2 cellular contexts compared by ENCODE assay signal in the genomic region with DNA sequence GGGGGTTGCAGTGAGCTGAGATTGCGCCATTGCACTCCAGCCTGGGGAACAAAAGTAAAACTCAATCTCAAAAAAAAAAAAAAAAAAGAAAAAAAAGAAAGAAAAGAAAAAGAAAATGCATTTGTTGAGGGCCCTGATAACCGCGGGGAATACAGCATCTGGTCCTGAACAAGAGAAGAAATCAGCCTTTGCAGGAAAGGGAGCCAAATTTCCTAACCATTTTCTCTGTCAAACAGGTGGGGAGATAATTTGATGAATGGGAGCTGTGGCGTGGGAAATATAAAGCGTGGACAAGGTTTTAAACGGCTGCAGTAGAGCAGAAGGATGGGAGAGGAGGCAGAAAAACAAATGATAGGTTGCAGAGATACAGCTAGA.
TF ChIP-seq lines count a peak whose summit lies in the region.

No MANE protein-coding gene starts in this region.

TF ChIP-seq in GM23338, 12 proteins besides CTCF, POLR2A, EP300 and RAD21 (continued from another document):
- no peak for TF ChIP-seq REST (IDR thresholded peaks at IDR 0.05; ENCODE audit: unreplicated experiment)
- no peak for TF ChIP-seq EZH2phosphoT487 (IDR thresholded peaks at IDR 0.05; ENCODE audit: unreplicated experiment)
- TF ChIP-seq, protein P1, sequence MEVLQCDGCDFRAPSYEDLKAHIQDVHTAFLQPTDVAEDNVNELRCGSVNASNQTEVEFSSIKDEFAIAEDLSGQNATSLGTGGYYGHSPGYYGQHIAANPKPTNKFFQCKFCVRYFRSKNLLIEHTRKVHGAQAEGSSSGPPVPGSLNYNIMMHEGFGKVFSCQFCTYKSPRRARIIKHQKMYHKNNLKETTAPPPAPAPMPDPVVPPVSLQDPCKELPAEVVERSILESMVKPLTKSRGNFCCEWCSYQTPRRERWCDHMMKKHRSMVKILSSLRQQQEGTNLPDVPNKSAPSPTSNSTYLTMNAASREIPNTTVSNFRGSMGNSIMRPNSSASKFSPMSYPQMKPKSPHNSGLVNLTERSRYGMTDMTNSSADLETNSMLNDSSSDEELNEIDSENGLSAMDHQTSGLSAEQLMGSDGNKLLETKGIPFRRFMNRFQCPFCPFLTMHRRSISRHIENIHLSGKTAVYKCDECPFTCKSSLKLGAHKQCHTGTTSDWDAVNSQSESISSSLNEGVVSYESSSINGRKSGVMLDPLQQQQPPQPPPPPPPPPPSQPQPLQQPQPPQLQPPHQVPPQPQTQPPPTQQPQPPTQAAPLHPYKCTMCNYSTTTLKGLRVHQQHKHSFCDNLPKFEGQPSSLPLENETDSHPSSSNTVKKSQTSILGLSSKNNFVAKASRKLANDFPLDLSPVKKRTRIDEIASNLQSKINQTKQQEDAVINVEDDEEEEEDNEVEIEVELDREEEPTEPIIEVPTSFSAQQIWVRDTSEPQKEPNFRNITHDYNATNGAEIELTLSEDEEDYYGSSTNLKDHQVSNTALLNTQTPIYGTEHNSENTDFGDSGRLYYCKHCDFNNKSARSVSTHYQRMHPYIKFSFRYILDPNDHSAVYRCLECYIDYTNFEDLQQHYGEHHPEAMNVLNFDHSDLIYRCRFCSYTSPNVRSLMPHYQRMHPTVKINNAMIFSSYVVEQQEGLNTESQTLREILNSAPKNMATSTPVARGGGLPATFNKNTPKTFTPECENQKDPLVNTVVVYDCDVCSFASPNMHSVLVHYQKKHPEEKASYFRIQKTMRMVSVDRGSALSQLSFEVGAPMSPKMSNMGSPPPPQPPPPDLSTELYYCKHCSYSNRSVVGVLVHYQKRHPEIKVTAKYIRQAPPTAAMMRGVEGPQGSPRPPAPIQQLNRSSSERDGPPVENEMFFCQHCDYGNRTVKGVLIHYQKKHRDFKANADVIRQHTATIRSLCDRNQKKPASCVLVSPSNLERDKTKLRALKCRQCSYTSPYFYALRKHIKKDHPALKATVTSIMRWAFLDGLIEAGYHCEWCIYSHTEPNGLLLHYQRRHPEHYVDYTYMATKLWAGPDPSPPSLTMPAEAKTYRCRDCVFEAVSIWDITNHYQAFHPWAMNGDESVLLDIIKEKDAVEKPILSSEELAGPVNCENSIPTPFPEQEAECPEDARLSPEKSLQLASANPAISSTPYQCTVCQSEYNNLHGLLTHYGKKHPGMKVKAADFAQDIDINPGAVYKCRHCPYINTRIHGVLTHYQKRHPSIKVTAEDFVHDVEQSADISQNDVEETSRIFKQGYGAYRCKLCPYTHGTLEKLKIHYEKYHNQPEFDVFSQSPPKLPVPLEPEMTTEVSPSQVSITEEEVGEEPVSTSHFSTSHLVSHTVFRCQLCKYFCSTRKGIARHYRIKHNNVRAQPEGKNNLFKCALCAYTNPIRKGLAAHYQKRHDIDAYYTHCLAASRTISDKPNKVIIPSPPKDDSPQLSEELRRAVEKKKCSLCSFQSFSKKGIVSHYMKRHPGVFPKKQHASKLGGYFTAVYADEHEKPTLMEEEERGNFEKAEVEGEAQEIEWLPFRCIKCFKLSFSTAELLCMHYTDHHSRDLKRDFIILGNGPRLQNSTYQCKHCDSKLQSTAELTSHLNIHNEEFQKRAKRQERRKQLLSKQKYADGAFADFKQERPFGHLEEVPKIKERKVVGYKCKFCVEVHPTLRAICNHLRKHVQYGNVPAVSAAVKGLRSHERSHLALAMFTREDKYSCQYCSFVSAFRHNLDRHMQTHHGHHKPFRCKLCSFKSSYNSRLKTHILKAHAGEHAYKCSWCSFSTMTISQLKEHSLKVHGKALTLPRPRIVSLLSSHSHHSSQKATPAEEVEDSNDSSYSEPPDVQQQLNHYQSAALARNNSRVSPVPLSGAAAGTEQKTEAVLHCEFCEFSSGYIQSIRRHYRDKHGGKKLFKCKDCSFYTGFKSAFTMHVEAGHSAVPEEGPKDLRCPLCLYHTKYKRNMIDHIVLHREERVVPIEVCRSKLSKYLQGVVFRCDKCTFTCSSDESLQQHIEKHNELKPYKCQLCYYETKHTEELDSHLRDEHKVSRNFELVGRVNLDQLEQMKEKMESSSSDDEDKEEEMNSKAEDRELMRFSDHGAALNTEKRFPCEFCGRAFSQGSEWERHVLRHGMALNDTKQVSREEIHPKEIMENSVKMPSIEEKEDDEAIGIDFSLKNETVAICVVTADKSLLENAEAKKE (CRISPR knock-in tag; IDR thresholded peaks at IDR 0.05): no peak

TF ChIP-seq in WTC11, 78 proteins besides CTCF, POLR2A, EP300 and RAD21 (continued from another document):
- no peak for TF ChIP-seq AFF4 (CRISPR knock-in tag; IDR thresholded peaks at IDR 0.05; ENCODE audit: borderline replicate concordance)
- no peak for TF ChIP-seq IRF2 (CRISPR knock-in tag; IDR thresholded peaks at IDR 0.05; ENCODE audit: borderline replicate concordance, low read depth)
- TF ChIP-seq TP53 (CRISPR knock-in tag; IDR thresholded peaks at IDR 0.05): no peak
- TF ChIP-seq ZNF671 (CRISPR knock-in tag; IDR thresholded peaks at IDR 0.05): no peak
TF ChIP-seq in WTC11: peak in this region for 0.
